In the genomic region with DNA sequence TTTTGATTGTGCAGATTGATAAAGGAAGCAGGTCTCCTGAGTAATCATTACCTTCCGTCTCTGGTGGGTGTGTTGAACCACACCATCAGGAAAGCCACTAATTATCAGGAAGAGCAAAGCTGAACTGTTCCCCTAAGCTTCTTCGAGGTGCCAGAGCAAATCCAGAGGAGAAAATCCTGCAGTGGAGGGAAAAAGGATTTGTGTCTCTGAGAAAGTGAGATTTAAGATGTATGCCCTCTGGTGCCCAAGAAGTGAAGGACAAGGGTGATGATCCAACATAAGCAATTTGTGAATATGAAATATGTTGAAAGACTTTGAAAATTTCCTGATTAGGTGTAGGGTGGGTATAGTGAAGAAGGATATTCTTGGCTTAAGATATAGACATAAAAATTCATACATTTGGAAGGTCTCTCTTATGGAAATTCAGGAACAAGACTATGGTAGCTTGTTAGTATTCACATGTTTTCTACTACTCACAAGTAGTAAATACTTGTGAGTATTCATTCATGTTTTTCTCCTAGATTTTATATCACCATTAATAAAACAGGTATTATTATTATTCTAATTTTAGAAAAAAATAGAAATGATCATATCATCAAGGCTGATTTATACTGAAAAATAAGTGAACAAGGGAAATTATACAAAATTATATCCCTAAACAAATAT, we compare ENCODE assay signal across 8 cellular contexts. TPM values are rescaled to one million over a fixed set of nuclear protein-coding genes. Genes with fewer than 3 reads are reported as not detected.
A peak's percentile ranks its signal among the peaks of the same experiment; 100 is the strongest.
DNase-seq lines count a peak whose midpoint lies in the region; ATAC-seq, FAIRE-seq and TF ChIP-seq lines count a peak whose summit lies in the region.

No MANE protein-coding gene starts in this region.

- no TSS peak for BruUV-seq in HCT116 (replicated peaks; lab: Mats Ljungman, UMichigan)

- H3K79me2 ChIP-seq in HCT116 (ENCODE audit: insufficient read depth, low read length): no peaks in the 10 kb centered on the region

- WGBS in pancreas, 2 donors: 3 to 8% methylated on average over 2 of the region's 2 CpGs

- H3K9me3 Mint-ChIP-seq in activated CD4-positive, alpha-beta memory T cell treated with anti-CD3 and anti-CD28 coated beads, Interleukin-2, amount 10 ng/mL, durations not matched to agents 7 days and 5 days: peaks cover 8% of the 10 kb centered on the region

- H3K27me3 ChIP-seq in HCT116 (ENCODE audit: insufficient read depth, low read length) (no peaks in the 10 kb centered on the region), pancreas (no peaks in the 10 kb centered on the region)

- H3K9me3 ChIP-seq in HCT116 (ENCODE audit: control insufficient read depth in 1 of 2, insufficient read depth in 1 of 2, low read depth in 1 of 2, low read length in 2 of 2) (0 out of 4 replicates have a peak, but pooled peaks cover 0 to 4% of the 10 kb centered on the region in 2 experiments), pancreas (no peaks in the 10 kb centered on the region)

- H3K4me1 ChIP-seq in HCT116 (ENCODE audit: control insufficient read depth in 1 of 2, insufficient read depth in 2 of 2, low read length in 2 of 2): peaks cover 2 to 9% of the 10 kb centered on the region in 2 experiments; a peak in 3 of 4 replicates
- H3K4me1 ChIP-seq in pancreas: peaks cover 0 to 3% (median 0%) of the 10 kb centered on the region in 3 donors

- H3K4me3 Mint-ChIP-seq in activated CD4-positive, alpha-beta memory T cell treated with anti-CD3 and anti-CD28 coated beads, Interleukin-2, amount 10 ng/mL, durations not matched to agents 7 days and 5 days: no peak overlapping the region

- H3K27ac ChIP-seq in HCT116 (ENCODE audit: low read depth, low read length) (no peak overlapping the region), pancreas (no peak overlapping the region)

- TF ChIP-seq RAD21 in HCT116 (IDR thresholded peaks at IDR 0.05; ENCODE audit: low read depth): peak; percentile 83

- ATAC-seq in HCT116 (peak; percentile 83), pancreas (peak; percentile 60 to 90 (median 88)), HG03139 (IDR thresholded peaks at IDR 0.05; ENCODE audit: unreplicated experiment) (no peak)

- CTCF ChIA-PET in HCT116 (lab: Charles Lee): interaction anchor here (0.6 to 1.9 kb wide), 12 partner anchors 9 to 261 kb away, joined by 3 to 19 read pairs (median 5); partner anchors contain the start of genes COMMD2 and WWTR1
- CTCF ChIA-PET in activated CD4-positive, alpha-beta memory T cell treated with anti-CD3 and anti-CD28 coated beads, Interleukin-2, amount 10 ng/mL, durations not matched to agents 7 days and 5 days (lab: Charles Lee): interaction anchor here (0.7 to 2.4 kb wide), 16 partner anchors 10 to 222 kb away, joined by 3 to 25 read pairs (median 4); partner anchors contain the start of genes COMMD2 and WWTR1

- peaks cover under 1% of the 10 kb centered on the region for H3K36me3 Mint-ChIP-seq in activated CD4-positive, alpha-beta memory T cell treated with anti-CD3 and anti-CD28 coated beads, Interleukin-2, amount 10 ng/mL, durations not matched to agents 7 days and 5 days (ENCODE audit: low read depth)

- H3K27me3 Mint-ChIP-seq in activated CD4-positive, alpha-beta memory T cell treated with anti-CD3 and anti-CD28 coated beads, Interleukin-2, amount 10 ng/mL, durations not matched to agents 7 days and 5 days: no peaks in the 10 kb centered on the region

- POLR2A ChIA-PET in HCT116 (lab: Charles Lee): interaction anchor here (1.1 to 1.4 kb wide), 3 partner anchors 59 to 149 kb away, joined by 3 to 4 read pairs (median 4); no protein-coding TSS in a partner anchor
- POLR2A ChIA-PET in activated CD4-positive, alpha-beta memory T cell treated with anti-CD3 and anti-CD28 coated beads, Interleukin-2, amount 10 ng/mL, durations not matched to agents 7 days and 5 days (lab: Charles Lee): no interaction called here

- no peaks in the 10 kb centered on the region for H4K20me1 ChIP-seq in HCT116 (ENCODE audit: insufficient read depth)

- peak; percentile 90 for FAIRE-seq in pancreas (lab: Jason Lieb, UNC)

- H2AFZ ChIP-seq in HCT116 (ENCODE audit: low read depth, low read length, poor library complexity, severe bottlenecking): peak overlapping the region; percentile 99

- H3K27ac Mint-ChIP-seq in activated CD4-positive, alpha-beta memory T cell treated with anti-CD3 and anti-CD28 coated beads, Interleukin-2, amount 10 ng/mL, durations not matched to agents 7 days and 5 days: no peak overlapping the region

- TF ChIP-seq CTCF in HCT116 (IDR thresholded peaks at IDR 0.05 in 2 of 3, conservative IDR thresholded peaks at IDR 0.05 in 1 of 3; ENCODE audit: borderline replicate concordance in 1 of 3, insufficient read depth in 1 of 3, low read depth in 2 of 3, low read length in 2 of 3) (peak; percentile 66 to 83 (median 75)), pancreas (IDR thresholded peaks at IDR 0.05) (peak; percentile 34 to 70 (median 56))

- no peak overlapping the region for H3K9ac ChIP-seq in HCT116 (ENCODE audit: low read length)

- H3K36me3 ChIP-seq in HCT116 (ENCODE audit: control insufficient read depth in 1 of 2, insufficient read depth in 2 of 2, low read length in 2 of 2) (no peaks in the 10 kb centered on the region), pancreas (no peaks in the 10 kb centered on the region)

- H3K4me2 ChIP-seq in HCT116 (ENCODE audit: low read length): peak overlapping the region; percentile 12; the same call in 1 of the 2 replicates

- DNase-seq in DMS53 treated with DMSO at 0.1 percent for 48 hours (lab: John Stamatoyannopoulos, UW; ENCODE audit: unreplicated experiment) (peak; percentile 39), HCT116 (ENCODE audit: low read depth, low spot score) (peak; percentile 65), NCI-H2227 treated with DMSO at 0.1 percent for 48 hours (lab: John Stamatoyannopoulos, UW) (peak; percentile 12), globus pallidus (ENCODE audit: low spot score) (peak; percentile 65), pancreas (peak in 3 of 6 donors; percentile 20 to 56 (median 28)), NK-92 (lab: John Stamatoyannopoulos, UW; ENCODE audit: unreplicated experiment) (no peak)
- peak; percentile 34 for DNase-seq in activated CD4-positive, alpha-beta memory T cell treated with anti-CD3 and anti-CD28 coated beads, Interleukin-2, amount 10 ng/mL, durations not matched to agents 7 days and 5 days

- no peaks in the 10 kb centered on the region for H3K9me2 ChIP-seq in HCT116 (ENCODE audit: insufficient read depth)

- intact Hi-C loops in HCT116 (cut with micrococcal nuclease): loop anchor here (1.0 to 5.0 kb wide), 3 partner anchors 148 to 205 kb away; no protein-coding TSS in a partner anchor
- intact Hi-C loops in pancreas (cut with DNase I): loop anchor here in 1 of 3 donors (10.0 kb wide), 1 partner anchor 203 kb away; no protein-coding TSS in a partner anchor

- TF ChIP-seq POLR2A in HCT116 (IDR thresholded peaks at IDR 0.05; ENCODE audit: borderline replicate concordance, extremely low read depth, insufficient read depth, insufficient read length): no peak

- H3K4me1 Mint-ChIP-seq in activated CD4-positive, alpha-beta memory T cell treated with anti-CD3 and anti-CD28 coated beads, Interleukin-2, amount 10 ng/mL, durations not matched to agents 7 days and 5 days: peaks cover 10% of the 10 kb centered on the region

- H3K4me3 ChIP-seq in HCT116 (replicated peaks in 1 of 2; ENCODE audit: low read depth in 1 of 2, low read length in 2 of 2) (no peak overlapping the region), pancreas (peak overlapping the region in 1 of 4 donors; percentile 19)

- RAD21 ChIA-PET in HCT116 (lab: Charles Lee; ENCODE audit: low non-redundant PET in 1 of 2, low total read pairs in 2 of 2, uncharacterized antibody in 2 of 2, unreplicated experiment in 2 of 2): interaction anchor here (0.7 to 1.5 kb wide), 3 partner anchors 149 to 187 kb away, joined by 3 read pairs; no protein-coding TSS in a partner anchor

TF ChIP-seq in HCT116, 20 proteins besides CTCF, POLR2A, EP300 and RAD21 (continues in another document):
- no peak for TF ChIP-seq SP1 (IDR thresholded peaks at IDR 0.05; ENCODE audit: low read depth)
- no peak for TF ChIP-seq ATF3 (IDR thresholded peaks at IDR 0.05)
- TF ChIP-seq EZH2phosphoT487 (IDR thresholded peaks at IDR 0.05; ENCODE audit: borderline replicate concordance): no peak
- TF ChIP-seq TCF7L2 (IDR thresholded peaks at IDR 0.05; ENCODE audit: borderline replicate concordance, extremely low read depth, insufficient read depth, insufficient read length): no peak
- TF ChIP-seq FOSL1 (IDR thresholded peaks at IDR 0.05; ENCODE audit: low read depth): no peak
- no peak for TF ChIP-seq ZBTB33 (IDR thresholded peaks at IDR 0.05; ENCODE audit: extremely low read depth, insufficient replicate concordance, low read length)
- TF ChIP-seq CEBPB (IDR thresholded peaks at IDR 0.05; ENCODE audit: low read depth): no peak
- no peak for TF ChIP-seq SIN3A (IDR thresholded peaks at IDR 0.05; ENCODE audit: low read depth)
- TF ChIP-seq EGR1 (IDR thresholded peaks at IDR 0.05; ENCODE audit: low read depth): no peak

RNA-seq across cellular contexts. Expression of gene COMMD2, which starts 34.8 kb away (rescaled TPM):
- total RNA-seq in HCT116 (2021; ENCODE audit: unreplicated experiment) (35.5 TPM), pancreas (10 to 100 TPM in 5 of 6 donors, 1 to 10 TPM in 1; 9.0 to 19.2 (median 14.1) TPM)
- polyA plus RNA-seq in HCT116 (2012): 16.7 and 18.7 TPM in 2 replicates
- 10 to 100 TPM; 26.3 to 28.9 TPM for total RNA-seq in activated CD4-positive, alpha-beta memory T cell treated with anti-CD3 and anti-CD28 coated beads, Interleukin-2, amount 10 ng/mL, durations not matched to agents 7 days and 5 days
- polyA plus RNA-seq in pancreas: 1 to 10 TPM; 4.4 to 8.4 TPM

RNA-seq across cellular contexts. Expression of gene WWTR1, which starts 59.7 kb away (rescaled TPM):
- total RNA-seq in HCT116 (2021; ENCODE audit: unreplicated experiment): 46.9 TPM
- polyA plus RNA-seq in HCT116 (2012): 33.2 and 44.9 TPM in 2 replicates
- 1 to 10 TPM; 1.9 to 2.1 TPM for total RNA-seq in activated CD4-positive, alpha-beta memory T cell treated with anti-CD3 and anti-CD28 coated beads, Interleukin-2, amount 10 ng/mL, durations not matched to agents 7 days and 5 days
- 10 to 100 TPM; 19.8 to 47.0 (median 25.2) TPM for total RNA-seq in pancreas
- 10 to 100 TPM; 18.9 to 21.6 TPM for polyA plus RNA-seq in pancreas

Comparison
In these comparisons a context has a peak if more than half of its experiments do, and no peak if none do; other contexts are left out.
1. RNA of gene WWTR1, which starts 59.7 kb away (total RNA-seq): 46.9 TPM in HCT116 (single experiment) and 19.8 to 47.0 TPM in pancreas; 1.9 to 2.1 TPM in activated CD4-positive, alpha-beta memory T cell treated with anti-CD3 and anti-CD28 coated beads, Interleukin-2, amount 10 ng/mL, durations not matched to agents 7 days and 5 days; every median in the first group is over 4 times any median in the second.